ENCODE assay signal across 8 cellular contexts in genomic region chr2:170930132-170931109, GRCh38.
DNase-seq lines count a peak whose midpoint lies in the region; ATAC-seq and TF ChIP-seq lines count a peak whose summit lies in the region.

No MANE protein-coding gene starts in this region.

- TF ChIP-seq CTCF in WERI-Rb-1 (IDR thresholded peaks at IDR 0.05; ENCODE audit: low read depth, low read length) = no peak

- peak overlapping the region; percentile 82 for H3K4me3 ChIP-seq in HAP-1
- H3K4me3 ChIP-seq in WERI-Rb-1 (ENCODE audit: low read depth, low read length) = peak overlapping the region; percentile 63

- H3K36me3 ChIP-seq in ES-I3 (ENCODE audit: insufficient read depth, low read length) = no peaks in the 10 kb centered on the region
- peaks cover 5% of the 10 kb centered on the region for H3K36me3 ChIP-seq in HAP-1 (replicated peaks)
- H3K36me3 ChIP-seq in WERI-Rb-1 = peaks cover 29% of the 10 kb centered on the region

- H3K27me3 Mint-ChIP-seq in memory B cell = no peaks in the 10 kb centered on the region

- DNase-seq in HAP-1 (ENCODE audit: low spot score in 2 of 2) (peak; percentile 64 to 72), NCI-H1105 treated with DMSO at 0.1 percent for 48 hours (lab: John Stamatoyannopoulos, UW) (peak; percentile 32), WERI-Rb-1 (peak; percentile 53), cerebellar cortex (ENCODE audit: low spot score) (peak; percentile 38), memory B cell (ENCODE audit: low spot score in 2 of 2) (peak; percentile 50 to 51), islet precursor cell (no peak)
- DNase-seq in stimulated activated CD8-positive, alpha-beta memory T cell treated with anti-CD3 and anti-CD28 coated beads, Interleukin-7, amount 100 ng/mL, for 4 hours (ENCODE audit: low read depth in 2 of 2) = peak; percentile 23 to 30

- peak overlapping the region; percentile 81 for H3K27ac Mint-ChIP-seq in memory B cell

- peak; percentile 39 for ATAC-seq in memory B cell (ENCODE audit: low read depth)

- H3K27ac ChIP-seq in WERI-Rb-1 = peak overlapping the region; percentile 96

- H3K4me1 ChIP-seq in ES-I3 (ENCODE audit: insufficient read depth, low read length) (no peaks in the 10 kb centered on the region), HAP-1 (peaks cover 15% of the 10 kb centered on the region)

- H3K27me3 ChIP-seq in HAP-1 (ENCODE audit: low read depth) (no peaks in the 10 kb centered on the region), WERI-Rb-1 (ENCODE audit: insufficient read depth, low read depth, severe bottlenecking) (no peaks in the 10 kb centered on the region)

- H3K9me3 ChIP-seq in ES-I3 (ENCODE audit: control insufficient read depth, insufficient read depth, low read length) (0 out of 2 replicates have a peak, but pooled peaks cover 2% of the 10 kb centered on the region), HAP-1 (no peaks in the 10 kb centered on the region), WERI-Rb-1 (ENCODE audit: severe bottlenecking) (no peaks in the 10 kb centered on the region)

- H3K4me1 Mint-ChIP-seq in memory B cell = peaks cover 23% of the 10 kb centered on the region

- H3K9ac ChIP-seq in ES-I3 (ENCODE audit: low read depth, low read length) = peak overlapping the region; percentile 81

- in situ Hi-C loops in HAP-1 (cut with MboI; ENCODE audit: low sequenced_read_pairs) = no loop called here

- peak overlapping the region; percentile 87 for H3K4me3 Mint-ChIP-seq in memory B cell

- H3K36me3 Mint-ChIP-seq in memory B cell = peaks cover 4% of the 10 kb centered on the region

- H3K9me3 Mint-ChIP-seq in memory B cell = no peaks in the 10 kb centered on the region
